Comparison of ENCODE assay signal across 8 cellular contexts in the genomic region with DNA sequence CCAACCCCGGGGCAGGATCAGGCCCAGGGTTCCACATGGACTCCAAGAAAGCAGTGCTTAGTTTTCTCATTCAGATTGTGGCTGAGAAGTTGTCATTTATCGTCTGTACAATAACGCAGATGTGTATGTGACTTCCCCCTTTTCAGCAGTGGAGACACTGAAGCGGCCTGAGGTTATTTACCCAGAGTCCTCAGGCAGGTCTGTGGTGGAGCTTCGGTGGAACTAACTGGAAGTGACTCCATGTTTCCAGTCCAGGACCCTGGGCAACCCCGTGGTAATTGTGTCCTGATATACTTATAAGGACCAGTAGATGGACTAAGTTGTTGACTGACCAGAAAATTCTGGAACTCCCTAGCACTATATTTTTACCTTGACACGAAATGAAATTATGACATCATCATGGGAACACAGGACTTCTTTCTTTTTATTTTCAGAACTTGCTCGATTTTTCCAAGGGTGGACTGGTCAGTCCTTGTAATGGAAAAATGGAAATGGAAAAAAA. TPM values are rescaled to one million over a fixed set of nuclear protein-coding genes. Genes with fewer than 3 reads are reported as not detected.
A peak's percentile ranks its signal among the peaks of the same experiment; 100 is the strongest.
DNase-seq lines count a peak whose midpoint lies in the region; ATAC-seq, FAIRE-seq and TF ChIP-seq lines count a peak whose summit lies in the region.

No MANE protein-coding gene starts in this region.

- H3K9ac ChIP-seq in BLaER1 treated with 17β-estradiol and CSF1 and Interleukin-3, amounts not matched to agents 10 nM and 100 nM, result peak overlapping the region in 4 of 11 experiments; percentile 19 to 97 (median 71); a peak in 7 of 22 replicates
- H3K9ac ChIP-seq in SU-DHL-6 (ENCODE audit: low read length), result no peak overlapping the region
- peak overlapping the region; percentile 35 for H3K9ac ChIP-seq in keratinocyte (ENCODE audit: control insufficient read depth, extremely low read depth, insufficient read depth, low read length)

- no peak for FAIRE-seq in keratinocyte (lab: Jason Lieb, UNC)

- H3K9me1 ChIP-seq in keratinocyte (ENCODE audit: control insufficient read depth, extremely low read depth, insufficient read depth, low read length), result peaks cover 4% of the 10 kb centered on the region

- dilution Hi-C loops in keratinocyte (cut with MboI; ENCODE audit: extremely low pct_ligation_motif_present, low sequenced_read_pairs), result no loop called here

- H3K36me3 Mint-ChIP-seq in GM23338 (ENCODE audit: low read depth), result peaks cover 11% of the 10 kb centered on the region

- H3K4me1 Mint-ChIP-seq in GM23338, result peaks cover 17% of the 10 kb centered on the region

- peaks cover 38 to 39% (median 39%) of the 10 kb centered on the region in 11 experiments for H4K20me1 ChIP-seq in BLaER1 treated with 17β-estradiol and CSF1 and Interleukin-3, amounts not matched to agents 10 nM and 100 nM
- H4K20me1 ChIP-seq in GM23338 (replicated peaks; ENCODE audit: insufficient read depth), result peaks cover 21% of the 10 kb centered on the region
- peaks cover 9% of the 10 kb centered on the region; the same call in 1 of the 2 replicates for H4K20me1 ChIP-seq in SU-DHL-6 (ENCODE audit: low read depth, low read length)
- peaks cover 23% of the 10 kb centered on the region for H4K20me1 ChIP-seq in keratinocyte (ENCODE audit: control insufficient read depth, extremely low read depth, insufficient read depth, low read length)

- no peaks in the 10 kb centered on the region for H3K9me3 ChIP-seq in BLaER1 treated with 17β-estradiol and CSF1 and Interleukin-3, amounts not matched to agents 10 nM and 100 nM (replicated peaks in 1 of 11)
- no peaks in the 10 kb centered on the region for H3K9me3 ChIP-seq in SU-DHL-6 (ENCODE audit: insufficient read depth, low read length)
- no peaks in the 10 kb centered on the region for H3K9me3 ChIP-seq in keratinocyte (ENCODE audit: control insufficient read depth, low read depth, low read length)

- peak overlapping the region in 5 of 11 experiments; percentile 59 to 96 (median 92); a peak in 10 of 22 replicates for H3K27ac ChIP-seq in BLaER1 treated with 17β-estradiol and CSF1 and Interleukin-3, amounts not matched to agents 10 nM and 100 nM
- H3K27ac ChIP-seq in GM23338 (ENCODE audit: low read depth), result no peak overlapping the region
- H3K27ac ChIP-seq in SU-DHL-6 (ENCODE audit: low read depth, low read length), result no peak overlapping the region
- peak overlapping the region; percentile 96 for H3K27ac ChIP-seq in keratinocyte (ENCODE audit: control insufficient read depth, insufficient read depth, low read length)

- no peak for TF ChIP-seq CTCF in GM23338 (conservative IDR thresholded peaks at IDR 0.05; ENCODE audit: low read depth in 2 of 2)
- no peak for TF ChIP-seq CTCF in SU-DHL-6 (IDR thresholded peaks at IDR 0.05; ENCODE audit: insufficient read depth, low read length, poor library complexity, severe bottlenecking)
- no peak for TF ChIP-seq CTCF in keratinocyte (optimal IDR thresholded peaks at IDR 0.05 in 1 of 3, IDR thresholded peaks at IDR 0.05 in 1 of 3, conservative IDR thresholded peaks at IDR 0.05 in 1 of 3; ENCODE audit: extremely low read depth in 1 of 3, insufficient read depth in 2 of 3, low read length in 3 of 3)

- H3K79me2 ChIP-seq in GM23338 (replicated peaks; ENCODE audit: insufficient read depth) (peaks cover 22% of the 10 kb centered on the region), SU-DHL-6 (ENCODE audit: insufficient read depth, low read length) (peaks cover 15% of the 10 kb centered on the region), keratinocyte (ENCODE audit: control insufficient read depth, insufficient read depth, low read length) (peaks cover 41% of the 10 kb centered on the region)

- H3K9me2 ChIP-seq in GM23338 (ENCODE audit: insufficient read depth), result no peaks in the 10 kb centered on the region
- H3K9me2 ChIP-seq in SU-DHL-6 (replicated peaks; ENCODE audit: insufficient read depth, low read length), result no peaks in the 10 kb centered on the region

- peak overlapping the region; percentile 77 to 95 (median 89) for H3K4me2 ChIP-seq in BLaER1 treated with 17β-estradiol and CSF1 and Interleukin-3, amounts not matched to agents 10 nM and 100 nM
- no peak overlapping the region for H3K4me2 ChIP-seq in GM23338
- peak overlapping the region; percentile 55 for H3K4me2 ChIP-seq in SU-DHL-6 (ENCODE audit: low read depth, low read length, poor library complexity, severe bottlenecking)
- peak overlapping the region; percentile 97 for H3K4me2 ChIP-seq in keratinocyte (ENCODE audit: control insufficient read depth, extremely low read depth, insufficient read depth, low read depth, low read length)

- DNase-seq in GM23338 (ENCODE audit: low spot score) (no peak), keratinocyte (ENCODE audit: low read depth, low spot score) (no peak), hypothalamus (lab: John Stamatoyannopoulos, UW) (no peak), NCI-H1930 (lab: John Stamatoyannopoulos, UW) (no peak)

- no peaks in the 10 kb centered on the region for H3K27me3 ChIP-seq in BLaER1 treated with 17β-estradiol and CSF1 and Interleukin-3, amounts not matched to agents 10 nM and 100 nM
- H3K27me3 ChIP-seq in GM23338 (ENCODE audit: insufficient read depth) (peaks cover 62% of the 10 kb centered on the region), SU-DHL-6 (ENCODE audit: low read length) (no peaks in the 10 kb centered on the region), keratinocyte (ENCODE audit: control insufficient read depth, extremely low read depth, insufficient read depth, low read length) (no peaks in the 10 kb centered on the region)

- peaks cover 34 to 62% (median 42%) of the 10 kb centered on the region in 10 experiments for H3K4me1 ChIP-seq in BLaER1 treated with 17β-estradiol and CSF1 and Interleukin-3, amounts not matched to agents 10 nM and 100 nM
- peaks cover 17% of the 10 kb centered on the region for H3K4me1 ChIP-seq in GM23338 (ENCODE audit: insufficient read depth)
- H3K4me1 ChIP-seq in keratinocyte (ENCODE audit: control insufficient read depth, extremely low read depth, insufficient read depth, low read length), result peaks cover 27% of the 10 kb centered on the region

- no peak for ATAC-seq in GM23338
- no peak for ATAC-seq in HG02623 (IDR thresholded peaks at IDR 0.05; ENCODE audit: unreplicated experiment)
- ATAC-seq in activated CD4-positive, CD25-positive, alpha-beta regulatory T cell treated with anti-CD3 and anti-CD28 coated beads, Interleukin-2, amount 50 U/mL, for 24 hours, result no peak

- no peaks in the 10 kb centered on the region; the same call in 2 of the 3 replicates for H3K9me3 Mint-ChIP-seq in GM23338

- H3K4me3 Mint-ChIP-seq in GM23338, result peak overlapping the region; percentile 93; the same call in 2 of the 3 replicates

- H2AFZ ChIP-seq in GM23338, result no peak overlapping the region
- no peak overlapping the region for H2AFZ ChIP-seq in SU-DHL-6 (ENCODE audit: low read depth, low read length, severe bottlenecking)
- no peak overlapping the region for H2AFZ ChIP-seq in keratinocyte (ENCODE audit: control insufficient read depth, low read length)

- H3K27me3 Mint-ChIP-seq in GM23338 (ENCODE audit: insufficient read depth, low read depth, poor library complexity), result peaks cover 25% of the 10 kb centered on the region

- H3K36me3 ChIP-seq in BLaER1 treated with 17β-estradiol and CSF1 and Interleukin-3, amounts not matched to agents 10 nM and 100 nM, result peaks cover 0 to 16% (median 9%) of the 10 kb centered on the region in 11 experiments; a peak in 13 of 22 replicates
- no peaks in the 10 kb centered on the region for H3K36me3 ChIP-seq in GM23338 (ENCODE audit: insufficient read depth)
- H3K36me3 ChIP-seq in SU-DHL-6 (ENCODE audit: low read length), result 0 out of 2 replicates have a peak, but pooled peaks cover 10% of the 10 kb centered on the region
- H3K36me3 ChIP-seq in keratinocyte (ENCODE audit: control insufficient read depth in 2 of 2, extremely low read depth in 1 of 2, insufficient read depth in 2 of 2, low read length in 2 of 2), result peaks cover 4 to 15% of the 10 kb centered on the region in 2 experiments

- H3F3A ChIP-seq in GM23338 (replicated peaks; ENCODE audit: low read depth), result peaks cover 4% of the 10 kb centered on the region; the same call in 1 of the 2 replicates
- peaks cover 16% of the 10 kb centered on the region for H3F3A ChIP-seq in SU-DHL-6 (ENCODE audit: insufficient read depth)

- no peak overlapping the region for H3K27ac Mint-ChIP-seq in GM23338

- peak overlapping the region in 1 of 10 experiments; percentile 96; a peak in 2 of 20 replicates for H3K4me3 ChIP-seq in BLaER1 treated with 17β-estradiol and CSF1 and Interleukin-3, amounts not matched to agents 10 nM and 100 nM
- H3K4me3 ChIP-seq in GM23338 (no peak overlapping the region), SU-DHL-6 (ENCODE audit: insufficient read depth, low read length, poor library complexity, severe bottlenecking) (peak overlapping the region; percentile 39), keratinocyte (ENCODE audit: control insufficient read depth in 2 of 3, extremely low read depth in 1 of 3, insufficient read depth in 2 of 3, low read depth in 1 of 3, low read length in 3 of 3) (peak overlapping the region in 1 of 3 experiments; percentile 81)

RNA-seq across cellular contexts. Expression of gene IER5, which starts 1.0 kb away (rescaled TPM):
- total RNA-seq in GM23338 (2014; rRNA removed; shearing (Covaris generic)), result 8.3 and 9.5 TPM in 2 replicates
- polyA plus RNA-seq in GM23338 (2016; fragmentation: Nextera tagmentation; extraction: Ambion mirVana) (3.8 and 4.6 TPM in 2 replicates), keratinocyte (18.1 to 22.5 TPM (median 20.0 TPM) in 3 replicates)
- 27.9 TPM for polyA plus RNA-seq in keratinocyte (2011; ENCODE audit: low read depth)
- 8.6 and 9.8 TPM in 2 replicates for polyA plus RNA-seq in keratinocyte (2011; cell fraction: cytosol; rRNA removed)
- 32.8 and 33.5 TPM in 2 replicates for polyA plus RNA-seq in keratinocyte (2011; cell fraction: nucleus; rRNA removed)
- polyA plus RNA-seq in keratinocyte (2012; ENCODE audit: low replicate concordance), result 23.4 and 50.4 TPM in 2 replicates
- 11.6 to 12.8 TPM (median 12.6 TPM) in 3 replicates for polyA minus RNA-seq in keratinocyte
- polyA minus RNA-seq in keratinocyte (2011; cell fraction: cytosol; rRNA and poly(A)+ RNA removed), result 27.2 TPM
- polyA minus RNA-seq in keratinocyte (2011; cell fraction: nucleus; rRNA and poly(A)+ RNA removed), result 23.8 and 28.0 TPM in 2 replicates

RNA-seq across cellular contexts. Expression of gene MR1, which starts 53.7 kb away (rescaled TPM):
- total RNA-seq in GM23338 (2014; rRNA removed; shearing (Covaris generic)), result not detected in 2 replicates
- polyA plus RNA-seq in GM23338 (2016; fragmentation: Nextera tagmentation; extraction: Ambion mirVana), result 0.18 TPM in 1 of 2 replicates, not detected in the other
- polyA plus RNA-seq in keratinocyte, result 24.0 to 51.5 TPM (median 32.3 TPM) in 3 replicates
- polyA plus RNA-seq in keratinocyte (2011; ENCODE audit: low read depth), result 9.9 TPM
- polyA plus RNA-seq in keratinocyte (2011; cell fraction: cytosol; rRNA removed), result 14.8 and 24.6 TPM in 2 replicates
- 63.0 and 68.6 TPM in 2 replicates for polyA plus RNA-seq in keratinocyte (2011; cell fraction: nucleus; rRNA removed)
- polyA plus RNA-seq in keratinocyte (2012; ENCODE audit: low replicate concordance), result 16.5 and 17.2 TPM in 2 replicates
- polyA minus RNA-seq in keratinocyte, result 9.3 to 26.3 TPM (median 23.3 TPM) in 3 replicates
- polyA minus RNA-seq in keratinocyte (2011; cell fraction: cytosol; rRNA and poly(A)+ RNA removed), result 10.9 TPM
- 54.3 and 63.7 TPM in 2 replicates for polyA minus RNA-seq in keratinocyte (2011; cell fraction: nucleus; rRNA and poly(A)+ RNA removed)
